In genomic region chr4:8607603-8608481, GRCh38 we compare ENCODE assay signal across 9 cellular contexts. TPM values are rescaled to one million over a fixed set of nuclear protein-coding genes. Genes with fewer than 3 reads are reported as not detected.
DNase-seq lines count a peak whose midpoint lies in the region; ATAC-seq and TF ChIP-seq lines count a peak whose summit lies in the region.
"Had no signal": no experiment of that assay in that cellular context is flagged by ENCODE, and none has a peak within 500 bp of the region (broad histone marks: within the 10 kb centered on the region; RNA-seq: fewer than 3 reads in every experiment).

No MANE protein-coding gene starts in this region.

- 32% methylated on average over 40 of the region's 42 CpGs for WGBS in smooth muscle cell (ENCODE audit: low lambda C conversion rate)

- H3K4me2 ChIP-seq in DND-41 (ENCODE audit: insufficient read depth, low read length) (no peak overlapping the region), smooth muscle cell (no peak overlapping the region)

- no peak overlapping the region for H3K27ac Mint-ChIP-seq in activated T-helper 17 cell treated with anti-CD3 and anti-CD28 coated beads, Interleukin-2, amount 50 U/mL, for 72 hours
- H3K27ac Mint-ChIP-seq: immature natural killer cell had no signal

- peak; percentile 93 for TF ChIP-seq CTCF in DND-41 (IDR thresholded peaks at IDR 0.05; ENCODE audit: borderline replicate concordance, extremely low read depth, low read length, poor library complexity, severe bottlenecking)
- peak; percentile 86 for TF ChIP-seq CTCF in foreskin fibroblast (IDR thresholded peaks at IDR 0.05; ENCODE audit: low read depth, low read length)
- peak; percentile 98 for TF ChIP-seq CTCF in smooth muscle cell (IDR thresholded peaks at IDR 0.05; ENCODE audit: borderline replicate concordance, insufficient read depth, poor library complexity, severe bottlenecking)

- H3F3A ChIP-seq in smooth muscle cell (ENCODE audit: low read depth), result no peaks in the 10 kb centered on the region

- no peak overlapping the region for H3K27ac ChIP-seq in DND-41 (ENCODE audit: low read length)
- no peak overlapping the region for H3K27ac ChIP-seq in smooth muscle cell (ENCODE audit: low read depth)

- H3K4me1 ChIP-seq in DND-41 (ENCODE audit: insufficient read depth, low read length) (no peaks in the 10 kb centered on the region), smooth muscle cell (ENCODE audit: low read depth) (no peaks in the 10 kb centered on the region)

- no peaks in the 10 kb centered on the region for H3K36me3 Mint-ChIP-seq in activated T-helper 17 cell treated with anti-CD3 and anti-CD28 coated beads, Interleukin-2, amount 50 U/mL, for 72 hours (ENCODE audit: low read depth)
- H3K36me3 Mint-ChIP-seq: immature natural killer cell had no signal

- no peaks in the 10 kb centered on the region for H3K4me1 Mint-ChIP-seq in activated T-helper 17 cell treated with anti-CD3 and anti-CD28 coated beads, Interleukin-2, amount 50 U/mL, for 72 hours
- H3K4me1 Mint-ChIP-seq: immature natural killer cell had no signal

- H3K9me3 ChIP-seq in DND-41 (ENCODE audit: insufficient read depth, low read length, severe bottlenecking) (no peaks in the 10 kb centered on the region), smooth muscle cell (replicated peaks; ENCODE audit: low read depth) (no peaks in the 10 kb centered on the region)

- H4K20me1 ChIP-seq in DND-41 (ENCODE audit: insufficient read depth, low read length), result peaks cover 12% of the 10 kb centered on the region
- H4K20me1 ChIP-seq in smooth muscle cell (ENCODE audit: low read depth), result no peaks in the 10 kb centered on the region

- H3K27me3 ChIP-seq in DND-41 (ENCODE audit: insufficient read depth, low read length, poor library complexity) (no peaks in the 10 kb centered on the region), smooth muscle cell (ENCODE audit: low read depth) (no peaks in the 10 kb centered on the region)

- no peak overlapping the region for H3K9ac ChIP-seq in DND-41 (ENCODE audit: low read depth, low read length)
- H3K9ac ChIP-seq in smooth muscle cell (ENCODE audit: low read depth), result no peak overlapping the region

- H3K79me2 ChIP-seq in DND-41 (ENCODE audit: insufficient read depth, low read length) (no peaks in the 10 kb centered on the region), smooth muscle cell (ENCODE audit: low read depth) (no peaks in the 10 kb centered on the region)

- H2AFZ ChIP-seq in DND-41 (ENCODE audit: low read depth, low read length), result no peak overlapping the region
- no peak overlapping the region for H2AFZ ChIP-seq in smooth muscle cell (ENCODE audit: low read depth)

- peak; percentile 90 for ATAC-seq in DND-41 (ENCODE audit: insufficient read depth, low read depth)
- no peak for ATAC-seq in GM21619 (IDR thresholded peaks at IDR 0.05; ENCODE audit: unreplicated experiment)
- ATAC-seq in activated T-helper 17 cell treated with anti-CD3 and anti-CD28 coated beads, Interleukin-2, amount 50 U/mL, for 72 hours (replicated peaks), result no peak

- H3K36me3 ChIP-seq in DND-41 (ENCODE audit: insufficient read depth, low read length) (no peaks in the 10 kb centered on the region), smooth muscle cell (ENCODE audit: low read depth) (no peaks in the 10 kb centered on the region)

- H3K4me3 Mint-ChIP-seq in activated T-helper 17 cell treated with anti-CD3 and anti-CD28 coated beads, Interleukin-2, amount 50 U/mL, for 72 hours, result no peak overlapping the region
- H3K4me3 Mint-ChIP-seq: immature natural killer cell had no signal

- DNase-seq in DND-41, result peak; percentile 64
- DNase-seq in HuH-7 (ENCODE audit: low spot score), result peak; percentile 90
- DNase-seq in activated CD8-positive, alpha-beta memory T cell treated with anti-CD3 and anti-CD28 coated beads, Interleukin-2, amount 50 U/mL, for 48 hours, result peak; percentile 88
- DNase-seq in foreskin fibroblast, result peak in 1 of 2 donors; percentile 20
- DNase-seq in smooth muscle cell (lab: John Stamatoyannopoulos, UW; ENCODE audit: unreplicated experiment), result no peak
- no peak for DNase-seq in H4 (ENCODE audit: low spot score)

- H3K4me3 ChIP-seq in DND-41 (ENCODE audit: low read depth in 1 of 2, low read length in 2 of 2) (no peak overlapping the region), foreskin fibroblast (ENCODE audit: low read depth in 1 of 2, low read length in 2 of 2) (no peak overlapping the region), smooth muscle cell (no peak overlapping the region)

- H3K27me3 Mint-ChIP-seq in activated T-helper 17 cell treated with anti-CD3 and anti-CD28 coated beads, Interleukin-2, amount 50 U/mL, for 72 hours, result peaks cover 11% of the 10 kb centered on the region

- H3K9me3 Mint-ChIP-seq in activated T-helper 17 cell treated with anti-CD3 and anti-CD28 coated beads, Interleukin-2, amount 50 U/mL, for 72 hours, result no peaks in the 10 kb centered on the region
- H3K9me3 Mint-ChIP-seq: immature natural killer cell had no signal

RNA-seq across cellular contexts. Expression of gene CPZ, which starts 15.3 kb away (rescaled TPM):
- total RNA-seq in smooth muscle cell, result 10.9 and 12.0 TPM in 2 replicates
- 33.9 and 35.9 TPM in 2 replicates for polyA plus RNA-seq in smooth muscle cell
- total RNA-seq in activated T-helper 17 cell treated with anti-CD3 and anti-CD28 coated beads, Interleukin-2, amount 50 U/mL, for 72 hours, result not detected
- 1.2 and 1.6 TPM in 2 replicates for total RNA-seq in H4 (2014; rRNA removed; shearing (Covaris generic))
- polyA plus RNA-seq: immature natural killer cell had no signal

RNA-seq across cellular contexts. Expression of gene GPR78, which starts 27.6 kb away (rescaled TPM):
- total RNA-seq in smooth muscle cell, result not detected in 2 replicates
- polyA plus RNA-seq in smooth muscle cell, result 0.05 and 0.48 TPM in 2 replicates
- not detected for total RNA-seq in activated T-helper 17 cell treated with anti-CD3 and anti-CD28 coated beads, Interleukin-2, amount 50 U/mL, for 72 hours
- total RNA-seq in H4 (2014; rRNA removed; shearing (Covaris generic)), result 0.41 TPM in 1 of 2 replicates, not detected in the other
- polyA plus RNA-seq: immature natural killer cell had no signal

Comparison
In these comparisons a context has a peak if more than half of its experiments do, and no peak if none do; other contexts are left out.
1. DNase-seq: peak in DND-41 (single experiment), HuH-7 (single experiment) and activated CD8-positive, alpha-beta memory T cell treated with anti-CD3 and anti-CD28 coated beads, Interleukin-2, amount 50 U/mL, for 48 hours (single experiment); none in smooth muscle cell (single experiment) and H4 (single experiment).
2. Peak in every context shown above with its lines, with median percentiles within 50 percentile points of each other: CTCF ChIP-seq.